In genomic region chr16:24315343-24315742, GRCh38 we compare ENCODE assay signal across 41 cellular contexts. TPM values are rescaled to one million over a fixed set of nuclear protein-coding genes. Genes with fewer than 3 reads are reported as not detected.
"Had no signal": no experiment of that assay in that cellular context is flagged by ENCODE, and none has a peak within 500 bp of the region (broad histone marks: within the 10 kb centered on the region; RNA-seq: fewer than 3 reads in every experiment).

No MANE protein-coding gene starts in this region.

- H3K4me1 Mint-ChIP-seq: activated naive CD4-positive, alpha-beta T cell treated with anti-CD3 and anti-CD28 coated beads, Interleukin-2, amount 50 U/mL, for 24 hours; activated naive CD8-positive, alpha-beta T cell treated with anti-CD3 and anti-CD28 coated beads for 36 hours; activated naive CD8-positive, alpha-beta T cell treated with anti-CD3 and anti-CD28 coated beads, Interleukin-2, amount 10 ng/mL, durations not matched to agents 7 days and 5 days; activated naive CD8-positive, alpha-beta T cell treated with anti-CD3 and anti-CD28 coated beads, Interleukin-2, amount 50 U/mL, for 24 hours; activated T-helper 17 cell treated with anti-CD3 and anti-CD28 coated beads, Interleukin-2, amount 50 U/mL, for 72 hours; brain; central memory CD8-positive, alpha-beta T cell had no signal

- H3K27me3 ChIP-seq: adrenal gland, ascending aorta, body of pancreas, brain microvascular endothelial cell, cardiac muscle cell had no signal

- H3K27ac Mint-ChIP-seq: activated naive CD4-positive, alpha-beta T cell treated with anti-CD3 and anti-CD28 coated beads, Interleukin-2, amount 50 U/mL, for 24 hours; activated naive CD4-positive, alpha-beta T cell treated with anti-CD3 and anti-CD28 coated beads, Interleukin-2, amount 50 U/mL, for 72 hours; activated naive CD8-positive, alpha-beta T cell; activated naive CD8-positive, alpha-beta T cell treated with anti-CD3 and anti-CD28 coated beads for 36 hours; activated naive CD8-positive, alpha-beta T cell treated with anti-CD3 and anti-CD28 coated beads, Interleukin-2, amount 10 ng/mL, durations not matched to agents 7 days and 5 days; activated naive CD8-positive, alpha-beta T cell treated with anti-CD3 and anti-CD28 coated beads, Interleukin-2, amount 50 U/mL, for 24 hours; activated T-cell treated with anti-CD3 and anti-CD28 coated beads, Interleukin-2, amount 50 U/mL, for 24 hours; activated T-cell treated with anti-CD3 and anti-CD28 coated beads, Interleukin-2, amount 50 U/mL, for 72 hours; activated T-helper 1 cell treated with anti-CD3 and anti-CD28 coated beads, Interleukin-12 subunit alpha, Interleukin-12 subunit beta, Interleukin-2, Interleukin-4 antibody, amounts not matched to agents 30 ng/mL and 10 ng/mL and 1 ng/mL, durations not matched to agents 14 hours and 24 hours and 36 hours; activated T-helper 17 cell treated with anti-CD3 and anti-CD28 coated beads, Interleukin-2, amount 50 U/mL, for 72 hours; activated T-helper 2 cell treated with anti-CD3 and anti-CD28 coated beads, Interferon-gamma antibody, Interleukin-2, Interleukin-4, amounts not matched to agents 10 μg/mL and 5 μg/mL and 100 μg/mL, durations not matched to agents 14 hours and 24 hours and 36 hours; brain had no signal

- H3K36me3 Mint-ChIP-seq: activated naive CD4-positive, alpha-beta T cell treated with anti-CD3 and anti-CD28 coated beads, Interleukin-2, amount 50 U/mL, for 24 hours; activated naive CD4-positive, alpha-beta T cell treated with anti-CD3 and anti-CD28 coated beads, Interleukin-2, amount 50 U/mL, for 72 hours; activated naive CD8-positive, alpha-beta T cell; activated naive CD8-positive, alpha-beta T cell treated with anti-CD3 and anti-CD28 coated beads for 36 hours; activated naive CD8-positive, alpha-beta T cell treated with anti-CD3 and anti-CD28 coated beads, Interleukin-2, amount 10 ng/mL, durations not matched to agents 7 days and 5 days; brain had no signal

- H3K4me3 ChIP-seq: adrenal gland, ascending aorta, body of pancreas, breast epithelium, cardiac muscle cell had no signal

- H3K4me1 ChIP-seq: adrenal gland, ascending aorta, body of pancreas, breast epithelium had no signal

- DNase-seq: activated effector memory CD4-positive, alpha-beta T cell treated with anti-CD3 and anti-CD28 coated beads, Interleukin-2, amount 50 U/mL, for 16 hours; activated effector memory CD4-positive, alpha-beta T cell treated with Interleukin-2 at 50 U/mL for 16 hours; activated gamma-delta T cell; activated gamma-delta T cell treated with Interleukin-2 at 50 U/mL for 16 hours; activated naive CD4-positive, alpha-beta T cell; activated naive CD4-positive, alpha-beta T cell treated with anti-CD3 and anti-CD28 coated beads, Interleukin-2, amount 50 U/mL, for 16 hours; activated naive CD4-positive, alpha-beta T cell treated with Interleukin-2 at 50 U/mL for 16 hours; activated naive CD8-positive, alpha-beta T cell treated with anti-CD3 and anti-CD28 coated beads for 36 hours; activated naive CD8-positive, alpha-beta T cell treated with anti-CD3 and anti-CD28 coated beads, Interleukin-2, amount 10 ng/mL, durations not matched to agents 7 days and 5 days; activated naive CD8-positive, alpha-beta T cell treated with anti-CD3 and anti-CD28 coated beads, Interleukin-2, amount 50 U/mL, for 24 hours; activated T-cell treated with anti-CD3 and anti-CD28 coated beads, Interleukin-2, amount 50 U/mL, for 1 hour; activated T-cell treated with anti-CD3 and anti-CD28 coated beads, Interleukin-2, amount 50 U/mL, for 24 hours; activated T-cell treated with anti-CD3 and anti-CD28 coated beads, Interleukin-2, amount 50 U/mL, for 4 hours; activated T-cell treated with anti-CD3 and anti-CD28 coated beads, Interleukin-2, amount 50 U/mL, for 48 hours; activated T-cell treated with anti-CD3 and anti-CD28 coated beads, Interleukin-2, amount 50 U/mL, for 72 hours; adrenal gland; amniotic stem cell; amygdala; anterior cingulate cortex; aorta; body of pancreas; brain microvascular endothelial cell; central memory CD4-positive, alpha-beta T cell; cerebellar nuclear complex had no signal

- H3K4me3 Mint-ChIP-seq: activated naive CD4-positive, alpha-beta T cell treated with anti-CD3 and anti-CD28 coated beads, Interleukin-2, amount 50 U/mL, for 24 hours; activated naive CD8-positive, alpha-beta T cell; activated naive CD8-positive, alpha-beta T cell treated with anti-CD3 and anti-CD28 coated beads for 36 hours; activated naive CD8-positive, alpha-beta T cell treated with anti-CD3 and anti-CD28 coated beads, Interleukin-2, amount 10 ng/mL, durations not matched to agents 7 days and 5 days; activated naive CD8-positive, alpha-beta T cell treated with anti-CD3 and anti-CD28 coated beads, Interleukin-2, amount 50 U/mL, for 24 hours; activated T-cell treated with anti-CD3 and anti-CD28 coated beads, Interleukin-2, amount 50 U/mL, for 24 hours; activated T-cell treated with anti-CD3 and anti-CD28 coated beads, Interleukin-2, amount 50 U/mL, for 4 hours; activated T-cell treated with anti-CD3 and anti-CD28 coated beads, Interleukin-2, amount 50 U/mL, for 72 hours; activated T-helper 1 cell treated with anti-CD3 and anti-CD28 coated beads, Interleukin-12 subunit alpha, Interleukin-12 subunit beta, Interleukin-2, Interleukin-4 antibody, amounts not matched to agents 30 ng/mL and 10 ng/mL and 1 ng/mL, durations not matched to agents 14 hours and 24 hours and 36 hours; activated T-helper 17 cell treated with anti-CD3 and anti-CD28 coated beads, Interleukin-2, amount 50 U/mL, for 72 hours; brain; central memory CD8-positive, alpha-beta T cell had no signal

- H3K27ac ChIP-seq: adrenal gland, ascending aorta, body of pancreas, brain microvascular endothelial cell, breast epithelium, cardiac muscle cell had no signal

- H3K9me3 ChIP-seq: adrenal gland, ascending aorta, body of pancreas, breast epithelium had no signal

- H3K9me3 Mint-ChIP-seq: activated naive CD4-positive, alpha-beta T cell treated with anti-CD3 and anti-CD28 coated beads, Interleukin-2, amount 50 U/mL, for 24 hours; activated naive CD4-positive, alpha-beta T cell treated with anti-CD3 and anti-CD28 coated beads, Interleukin-2, amount 50 U/mL, for 72 hours; activated naive CD8-positive, alpha-beta T cell treated with anti-CD3 and anti-CD28 coated beads for 36 hours; activated naive CD8-positive, alpha-beta T cell treated with anti-CD3 and anti-CD28 coated beads, Interleukin-2, amount 10 ng/mL, durations not matched to agents 7 days and 5 days; activated naive CD8-positive, alpha-beta T cell treated with anti-CD3 and anti-CD28 coated beads, Interleukin-2, amount 50 U/mL, for 24 hours; activated T-cell treated with anti-CD3 and anti-CD28 coated beads, Interleukin-2, amount 50 U/mL, for 24 hours; activated T-cell treated with anti-CD3 and anti-CD28 coated beads, Interleukin-2, amount 50 U/mL, for 4 hours; activated T-cell treated with anti-CD3 and anti-CD28 coated beads, Interleukin-2, amount 50 U/mL, for 72 hours; activated T-helper 1 cell treated with anti-CD3 and anti-CD28 coated beads, Interleukin-12 subunit alpha, Interleukin-12 subunit beta, Interleukin-2, Interleukin-4 antibody, amounts not matched to agents 30 ng/mL and 10 ng/mL and 1 ng/mL, durations not matched to agents 14 hours and 24 hours and 36 hours; activated T-helper 17 cell treated with anti-CD3 and anti-CD28 coated beads, Interleukin-2, amount 50 U/mL, for 72 hours; activated T-helper 2 cell treated with anti-CD3 and anti-CD28 coated beads, Interferon-gamma antibody, Interleukin-2, Interleukin-4, amounts not matched to agents 10 μg/mL and 5 μg/mL and 100 μg/mL, durations not matched to agents 14 hours and 24 hours and 36 hours; brain; central memory CD8-positive, alpha-beta T cell had no signal

- ATAC-seq: activated naive CD4-positive, alpha-beta T cell treated with anti-CD3 and anti-CD28 coated beads, Interleukin-2, amount 50 U/mL, for 72 hours; activated naive CD8-positive, alpha-beta T cell treated with anti-CD3 and anti-CD28 coated beads, Interleukin-2, amount 50 U/mL, for 24 hours; activated T-cell treated with anti-CD3 and anti-CD28 coated beads, Interleukin-2, amount 50 U/mL, for 4 hours; activated T-cell treated with anti-CD3 and anti-CD28 coated beads, Interleukin-2, amount 50 U/mL, for 72 hours; activated T-helper 17 cell treated with anti-CD3 and anti-CD28 coated beads, Interleukin-2, amount 50 U/mL, for 72 hours; body of pancreas had no signal

- FAIRE-seq: astrocyte, bronchial epithelial cell, colon had no signal

- H3K36me3 ChIP-seq: adrenal gland, ascending aorta, brain microvascular endothelial cell, breast epithelium, cardiac muscle cell had no signal

RNA-seq across cellular contexts. Expression of gene CACNG3, which starts 59.2 kb away (rescaled TPM):
- total RNA-seq: activated naive CD4-positive, alpha-beta T cell treated with anti-CD3 and anti-CD28 coated beads, Interleukin-2, amount 50 U/mL, for 72 hours; activated naive CD8-positive, alpha-beta T cell treated with anti-CD3 and anti-CD28 coated beads for 36 hours; activated naive CD8-positive, alpha-beta T cell treated with anti-CD3 and anti-CD28 coated beads, Interleukin-2, amount 10 ng/mL, durations not matched to agents 7 days and 5 days; activated T-cell treated with anti-CD3 and anti-CD28 coated beads, Interleukin-2, amount 50 U/mL, for 4 hours; activated T-cell treated with anti-CD3 and anti-CD28 coated beads, Interleukin-2, amount 50 U/mL, for 72 hours; activated T-helper 1 cell treated with anti-CD3 and anti-CD28 coated beads, Interleukin-12 subunit alpha, Interleukin-12 subunit beta, Interleukin-2, Interleukin-4 antibody, amounts not matched to agents 30 ng/mL and 10 ng/mL and 1 ng/mL, durations not matched to agents 14 hours and 24 hours and 36 hours; activated T-helper 17 cell treated with anti-CD3 and anti-CD28 coated beads, Interleukin-2, amount 50 U/mL, for 72 hours; activated T-helper 2 cell treated with anti-CD3 and anti-CD28 coated beads, Interferon-gamma antibody, Interleukin-2, Interleukin-4, amounts not matched to agents 10 μg/mL and 5 μg/mL and 100 μg/mL, durations not matched to agents 14 hours and 24 hours and 36 hours; aorta; ascending aorta; astrocyte; body of pancreas; breast epithelium; bronchial epithelial cell; cardiac muscle cell; cardiac septum; chondrocyte had no signal
- polyA plus RNA-seq: adipose tissue, aorta, cardiac muscle cell had no signal
